In genomic region chr2:112658820-112659667, GRCh38 we compare ENCODE assay signal across 14 cellular contexts. TPM values are rescaled to one million over a fixed set of nuclear protein-coding genes. Genes with fewer than 3 reads are reported as not detected.
A peak's percentile ranks its signal among the peaks of the same experiment; 100 is the strongest.
DNase-seq lines count a peak whose midpoint lies in the region; ATAC-seq, FAIRE-seq and TF ChIP-seq lines count a peak whose summit lies in the region.
"Had no signal": no experiment of that assay in that cellular context is flagged by ENCODE, and none has a peak within 500 bp of the region (broad histone marks: within the 10 kb centered on the region; RNA-seq: fewer than 3 reads in every experiment).

No MANE protein-coding gene starts in this region.

- POLR2A ChIA-PET in A549 (lab: Yijun Ruan, JAX): interaction anchor here (0.6 to 1.6 kb wide), 2 partner anchors 13 to 19 kb away, joined by 5 to 6 read pairs; partner anchors contain the start of gene SLC20A1
- POLR2A ChIA-PET in CD4-positive, alpha-beta memory T cell (lab: Charles Lee; ENCODE audit: partially characterized antibody): interaction anchor here (1.1 to 2.2 kb wide), 7 partner anchors 12 to 34 kb away, joined by 3 to 14 read pairs (median 3); partner anchors contain the start of gene SLC20A1
- POLR2A ChIA-PET in WTC11 (lab: Charles Lee): no interaction called here

- H3K4me3 Mint-ChIP-seq in CD4-positive, alpha-beta memory T cell: peak overlapping the region in 1 of 8 donors; percentile 52
- H3K4me3 Mint-ChIP-seq in WTC11 (no peak overlapping the region), GM23338 (no peak overlapping the region)
- H3K4me3 Mint-ChIP-seq: neural crest cell had no signal

- peaks cover 40% of the 10 kb centered on the region for H4K20me1 ChIP-seq in GM23338 (replicated peaks; ENCODE audit: insufficient read depth)

- TF ChIP-seq RAD21 in A549 (conservative IDR thresholded peaks at IDR 0.05 in 1 of 2, IDR thresholded peaks at IDR 0.05 in 1 of 2): no peak

- intact Hi-C loops in CD4-positive, alpha-beta memory T cell (cut with micrococcal nuclease): no loop called here

- no peak overlapping the region for H3K27ac ChIP-seq in A549
- no peak overlapping the region for H3K27ac ChIP-seq in CD4-positive, alpha-beta memory T cell (ENCODE audit: low read depth, low read length)
- no peak overlapping the region for H3K27ac ChIP-seq in foreskin keratinocyte
- H3K27ac ChIP-seq in GM23338 (ENCODE audit: low read depth): no peak overlapping the region

- peak in 1 of 2 experiments; percentile 41 for DNase-seq in A549 (ENCODE audit: low read depth in 1 of 2, low spot score in 1 of 2)
- no peak for DNase-seq in CD4-positive, alpha-beta memory T cell
- no peak for DNase-seq in WTC11 (ENCODE audit: low spot score)
- DNase-seq in foreskin keratinocyte: no peak
- no peak for DNase-seq in cerebellar nuclear complex (lab: John Stamatoyannopoulos, UW)
- DNase-seq in GM23338 (ENCODE audit: low spot score): no peak
- DNase-seq: activated CD8-positive, alpha-beta memory T cell treated with anti-CD3 and anti-CD28 coated beads for 24 hours; amygdala; left cardiac atrium; NCI-H2107 had no signal

- peak overlapping the region; percentile 61 to 84 (median 72) for H3K27ac Mint-ChIP-seq in CD4-positive, alpha-beta memory T cell
- H3K27ac Mint-ChIP-seq in WTC11: no peak overlapping the region
- H3K27ac Mint-ChIP-seq in GM23338: no peak overlapping the region

- H3F3A ChIP-seq in GM23338 (replicated peaks; ENCODE audit: low read depth): 0 out of 2 replicates have a peak, but pooled peaks cover 3% of the 10 kb centered on the region

- H3K4me3 ChIP-seq in A549 (no peak overlapping the region), GM23338 (no peak overlapping the region)
- no peak overlapping the region for H3K4me3 ChIP-seq in CD4-positive, alpha-beta memory T cell (ENCODE audit: low read length in 2 of 2)
- H3K4me3 ChIP-seq: skin epidermis had no signal

- peaks cover 60 to 82% of the 10 kb centered on the region in 2 donors for H3K36me3 Mint-ChIP-seq in CD4-positive, alpha-beta memory T cell
- H3K36me3 Mint-ChIP-seq in WTC11 (peaks cover 85% of the 10 kb centered on the region), GM23338 (ENCODE audit: low read depth) (peaks cover 93% of the 10 kb centered on the region)

- H3K36me3 ChIP-seq in CD4-positive, alpha-beta memory T cell (ENCODE audit: insufficient read depth, low read length): peaks cover 63% of the 10 kb centered on the region
- peaks cover 77% of the 10 kb centered on the region for H3K36me3 ChIP-seq in GM23338 (ENCODE audit: insufficient read depth)

- H3K27me3 ChIP-seq in CD4-positive, alpha-beta memory T cell (ENCODE audit: insufficient read depth, low read length): no peaks in the 10 kb centered on the region
- H3K27me3 ChIP-seq in foreskin keratinocyte (no peaks in the 10 kb centered on the region), GM23338 (ENCODE audit: insufficient read depth) (no peaks in the 10 kb centered on the region)

- TF ChIP-seq POLR2A in A549 (IDR thresholded peaks at IDR 0.05; ENCODE audit: low read length): no peak

- WGBS in A549 (ENCODE audit: missing lambda C conversion rate): 87% methylated on average over 11 of the region's 11 CpGs

- H3K79me2 ChIP-seq in GM23338 (replicated peaks; ENCODE audit: insufficient read depth): peaks cover 27% of the 10 kb centered on the region

- no peaks in the 10 kb centered on the region for H3K9me3 ChIP-seq in A549
- no peaks in the 10 kb centered on the region for H3K9me3 ChIP-seq in CD4-positive, alpha-beta memory T cell (ENCODE audit: control insufficient read depth in 1 of 2, low read length in 2 of 2)

- H3K4me1 ChIP-seq in A549: peaks cover 45% of the 10 kb centered on the region
- H3K4me1 ChIP-seq in CD4-positive, alpha-beta memory T cell (ENCODE audit: insufficient read depth, low read length): peaks cover 32% of the 10 kb centered on the region
- H3K4me1 ChIP-seq in foreskin keratinocyte: peaks cover 5% of the 10 kb centered on the region
- no peaks in the 10 kb centered on the region for H3K4me1 ChIP-seq in GM23338 (ENCODE audit: insufficient read depth)

- no peaks in the 10 kb centered on the region for H3K9me3 Mint-ChIP-seq in CD4-positive, alpha-beta memory T cell
- H3K9me3 Mint-ChIP-seq in WTC11: no peaks in the 10 kb centered on the region
- no peaks in the 10 kb centered on the region for H3K9me3 Mint-ChIP-seq in GM23338
- H3K9me3 Mint-ChIP-seq: neural crest cell had no signal

- no peak overlapping the region for H3K4me2 ChIP-seq in A549
- H3K4me2 ChIP-seq in GM23338: no peak overlapping the region

- ATAC-seq in A549: peak; percentile 68 to 73
- no peak for ATAC-seq in WTC11
- ATAC-seq in foreskin keratinocyte: peak; percentile 40
- no peak for ATAC-seq in GM21825 (IDR thresholded peaks at IDR 0.05; ENCODE audit: unreplicated experiment)
- ATAC-seq in GM23338: no peak
- no peak for ATAC-seq in GM19035 (IDR thresholded peaks at IDR 0.05; ENCODE audit: unreplicated experiment)
- ATAC-seq: left cardiac atrium had no signal

- no peak overlapping the region for H2AFZ ChIP-seq in GM23338

- TF ChIP-seq CTCF in A549 (IDR thresholded peaks at IDR 0.05) (no peak), WTC11 (IDR thresholded peaks at IDR 0.05) (no peak), foreskin keratinocyte (conservative IDR thresholded peaks at IDR 0.05) (peak; percentile 3), GM23338 (conservative IDR thresholded peaks at IDR 0.05; ENCODE audit: low read depth in 2 of 2) (no peak)

- CTCF ChIA-PET in A549 (lab: Yijun Ruan, JAX) (interaction anchor here (1.0 to 5.7 kb wide), 6 partner anchors 12 to 71 kb away, joined by 3 to 27 read pairs (median 7); no protein-coding TSS in a partner anchor), WTC11 (lab: Charles Lee) (interaction anchor here (0.9 kb wide), 1 partner anchor 31 kb away, joined by 3 read pairs; no protein-coding TSS in a partner anchor)
- CTCF ChIA-PET in CD4-positive, alpha-beta memory T cell (lab: Charles Lee; ENCODE audit: partially characterized antibody): interaction anchor here (0.6 to 2.5 kb wide), 3 partner anchors 32 to 59 kb away, joined by 3 to 8 read pairs (median 5); no protein-coding TSS in a partner anchor

- FAIRE-seq in A549 (lab: Jason Lieb, UNC): no peak

- no peaks in the 10 kb centered on the region for H3K9me2 ChIP-seq in GM23338 (ENCODE audit: insufficient read depth)

- TF ChIP-seq EP300 in A549 (IDR thresholded peaks at IDR 0.05): no peak

- H3K27me3 Mint-ChIP-seq in CD4-positive, alpha-beta memory T cell: no peaks in the 10 kb centered on the region
- H3K27me3 Mint-ChIP-seq in WTC11 (ENCODE audit: low read depth) (no peaks in the 10 kb centered on the region), GM23338 (ENCODE audit: insufficient read depth, low read depth, poor library complexity) (peaks cover 2% of the 10 kb centered on the region)

- peaks cover 28 to 66% (median 37%) of the 10 kb centered on the region in 4 donors for H3K4me1 Mint-ChIP-seq in CD4-positive, alpha-beta memory T cell
- no peaks in the 10 kb centered on the region for H3K4me1 Mint-ChIP-seq in WTC11
- H3K4me1 Mint-ChIP-seq in GM23338: no peaks in the 10 kb centered on the region

TF ChIP-seq in A549, 52 proteins besides CTCF, POLR2A, EP300 and RAD21 (continues in another document):
- no peak for TF ChIP-seq HEYL (CRISPR knock-in tag; IDR thresholded peaks at IDR 0.05)
- no peak for TF ChIP-seq RFX5 (IDR thresholded peaks at IDR 0.05)
- TF ChIP-seq NFE2L2 (conservative IDR thresholded peaks at IDR 0.05; ENCODE audit: low read length): no peak
- no peak for TF ChIP-seq BHLHE40 (IDR thresholded peaks at IDR 0.05; ENCODE audit: low read depth, low read length)

TF ChIP-seq in WTC11, 78 proteins besides CTCF, POLR2A, EP300 and RAD21 (continues in another document):
- TF ChIP-seq RELA (CRISPR knock-in tag; IDR thresholded peaks at IDR 0.05; ENCODE audit: borderline replicate concordance) (no peak), ZMAT4 (CRISPR knock-in tag; IDR thresholded peaks at IDR 0.05) (no peak), CREB1 (CRISPR knock-in tag; IDR thresholded peaks at IDR 0.05) (no peak)

TF ChIP-seq in GM23338, 12 proteins besides CTCF, POLR2A, EP300 and RAD21 (continues in another document):
- TF ChIP-seq NANOG (IDR thresholded peaks at IDR 0.05; ENCODE audit: borderline replicate concordance) (no peak), JUNB (IDR thresholded peaks at IDR 0.05; ENCODE audit: unreplicated experiment) (no peak), ETS1 (IDR thresholded peaks at IDR 0.05) (no peak), CREB1 (CRISPR knock-in tag; IDR thresholded peaks at IDR 0.05; ENCODE audit: low read depth) (no peak), ZNF114 (CRISPR knock-in tag; IDR thresholded peaks at IDR 0.05) (no peak)

RNA-seq across cellular contexts. Expression of gene SLC20A1, which starts 13.3 kb away (rescaled TPM):
- polyA plus RNA-seq in A549 (2011; rRNA removed) (86.8 and 88.7 TPM in 2 replicates), A549 (2017; fragmentation: RNase III; extraction: RNeasy Plus Mini Kit Qiagen cat#74134 plus additional on column Dnase treatment) (71.0 to 83.6 TPM (median 74.3 TPM) in 3 replicates), foreskin keratinocyte (72.0 and 101 TPM in 2 replicates), GM23338 (2016; fragmentation: Nextera tagmentation; extraction: Ambion mirVana) (50.1 and 52.9 TPM in 2 replicates)
- polyA plus RNA-seq in A549 (2012; cell fraction: cytosol; rRNA removed): 31.9 and 37.7 TPM in 2 replicates
- 51.1 and 68.2 TPM in 2 replicates for polyA plus RNA-seq in A549 (2012; cell fraction: nucleus; rRNA removed)
- 62.7 and 79.1 TPM in 2 replicates for polyA minus RNA-seq in A549 (2011; rRNA and poly(A)+ RNA removed)
- total RNA-seq in CD4-positive, alpha-beta memory T cell: 10 to 100 TPM; 93.5 to 94.0 TPM
- 10 to 100 TPM; 25.5 to 36.7 TPM for polyA plus RNA-seq in CD4-positive, alpha-beta memory T cell
- total RNA-seq in WTC11 (2021) (59.9 to 64.4 TPM (median 60.1 TPM) in 3 replicates), foreskin keratinocyte (177 and 209 TPM in 2 replicates)
- total RNA-seq in GM23338 (2014; rRNA removed; shearing (Covaris generic)): 81.9 and 84.3 TPM in 2 replicates

Comparison
In these comparisons a context has a peak if more than half of its experiments do, and no peak if none do; other contexts are left out.
1. ATAC-seq: peak in A549 (2 of 2) and foreskin keratinocyte (single experiment); none in WTC11 (single experiment), GM21825 (single experiment), GM23338 (single experiment) and GM19035 (single experiment).
2. H3K27ac Mint-ChIP-seq: peak in CD4-positive, alpha-beta memory T cell (7 of 7); none in WTC11 (single experiment) and GM23338 (single experiment).